Comparison of ENCODE assay signal across 1 cellular context in genomic region chr5:150778517-150779396, GRCh38.
A peak's percentile ranks its signal among the peaks of the same experiment; 100 is the strongest.
TF ChIP-seq lines count a peak whose summit lies in the region.

TSS of gene SMIM3 (plus strand) at chr5:150778757. CDS start at chr5:150795441, 16,684 bp downstream.

TF ChIP-seq in HepG2, 621 proteins besides CTCF, POLR2A, EP300 and RAD21 (continued from another document and continues in another):
- TF ChIP-seq ARID4A (CRISPR knock-in tag; IDR thresholded peaks at IDR 0.05; ENCODE audit: borderline replicate concordance), result peak; percentile 74; the same call in 1 of the 2 replicates
- peak; percentile 3; the same call in 1 of the 2 replicates for TF ChIP-seq HNF4A (CRISPR knock-in tag; IDR thresholded peaks at IDR 0.05)
- TF ChIP-seq DNMT1 (CRISPR knock-in tag; IDR thresholded peaks at IDR 0.05), result no peak
- TF ChIP-seq KMT2A (CRISPR knock-in tag; IDR thresholded peaks at IDR 0.05), result 0 out of 2 replicates have a peak, but pooled peaks have one; percentile 36
- TF ChIP-seq ZNF276 (CRISPR knock-in tag; IDR thresholded peaks at IDR 0.05; ENCODE audit: low read depth), result no peak
- TF ChIP-seq MTA1 (CRISPR knock-in tag; IDR thresholded peaks at IDR 0.05; ENCODE audit: borderline replicate concordance), result peak; percentile 28; the same call in 1 of the 2 replicates
- TF ChIP-seq PRDM15 (CRISPR knock-in tag; IDR thresholded peaks at IDR 0.05), result peak; percentile 32; the same call in 1 of the 2 replicates
- peak; percentile 92 for TF ChIP-seq ZNF800 (CRISPR knock-in tag; IDR thresholded peaks at IDR 0.05)
- no peak for TF ChIP-seq IKZF4 (CRISPR knock-in tag; IDR thresholded peaks at IDR 0.05; ENCODE audit: borderline replicate concordance, low read depth, not compliant biosample characterization)
- TF ChIP-seq ZNF784 (CRISPR knock-in tag; IDR thresholded peaks at IDR 0.05; ENCODE audit: borderline replicate concordance), result no peak; the same call in 1 of the 2 replicates
- TF ChIP-seq ZNF850 (CRISPR knock-in tag; conservative IDR thresholded peaks at IDR 0.05), result 0 out of 2 replicates have a peak, but pooled peaks have one; percentile 77
- TF ChIP-seq HDAC6 (IDR thresholded peaks at IDR 0.05; ENCODE audit: low read depth, low read length), result no peak
- no peak for TF ChIP-seq REXO4 (CRISPR knock-in tag; IDR thresholded peaks at IDR 0.05; ENCODE audit: borderline replicate concordance)
- TF ChIP-seq FOXO1 (CRISPR knock-in tag; IDR thresholded peaks at IDR 0.05), result peak; percentile 8; the same call in 1 of the 2 replicates
- TF ChIP-seq KDM2A (CRISPR knock-in tag; IDR thresholded peaks at IDR 0.05; ENCODE audit: borderline replicate concordance, low read depth), result peak; percentile 40; the same call in 1 of the 2 replicates
- TF ChIP-seq ATF7-NPFF (CRISPR knock-in tag; IDR thresholded peaks at IDR 0.05; ENCODE audit: low read depth), result peak; percentile 69; the same call in 1 of the 2 replicates
- peak; percentile 67 for TF ChIP-seq ZNF263 (CRISPR knock-in tag; IDR thresholded peaks at IDR 0.05)
- TF ChIP-seq WIZ (CRISPR knock-in tag; IDR thresholded peaks at IDR 0.05), result no peak
- no peak for TF ChIP-seq SOX5 (CRISPR knock-in tag; IDR thresholded peaks at IDR 0.05; ENCODE audit: borderline replicate concordance)
- 0 out of 2 replicates have a peak, but pooled peaks have one; percentile 22 for TF ChIP-seq ETV5 (CRISPR knock-in tag; IDR thresholded peaks at IDR 0.05; ENCODE audit: borderline replicate concordance)
- peak; percentile 47; the same call in 1 of the 2 replicates for TF ChIP-seq SP5 (CRISPR knock-in tag; IDR thresholded peaks at IDR 0.05; ENCODE audit: borderline replicate concordance, low read depth)
- no peak for TF ChIP-seq ZNF547 (CRISPR knock-in tag; IDR thresholded peaks at IDR 0.05)
- TF ChIP-seq ZNF414 (CRISPR knock-in tag; IDR thresholded peaks at IDR 0.05), result peak; percentile 55; the same call in 1 of the 2 replicates
- TF ChIP-seq ZNF598 (CRISPR knock-in tag; IDR thresholded peaks at IDR 0.05; ENCODE audit: borderline replicate concordance), result no peak
- peak; percentile 48; the same call in 1 of the 2 replicates for TF ChIP-seq ZNF772 (CRISPR knock-in tag; IDR thresholded peaks at IDR 0.05)
- TF ChIP-seq ATM (IDR thresholded peaks at IDR 0.05; ENCODE audit: borderline replicate concordance), result no peak
- TF ChIP-seq KAT7 (CRISPR knock-in tag; IDR thresholded peaks at IDR 0.05; ENCODE audit: borderline replicate concordance), result peak; percentile 79; the same call in 1 of the 2 replicates
- TF ChIP-seq HMGXB4 (CRISPR knock-in tag; IDR thresholded peaks at IDR 0.05; ENCODE audit: borderline replicate concordance in 1 of 2, low read depth in 1 of 2), result peak; percentile 58 to 94
- 0 out of 2 replicates have a peak, but pooled peaks have one; percentile 8 for TF ChIP-seq SKIL (CRISPR knock-in tag; IDR thresholded peaks at IDR 0.05; ENCODE audit: borderline replicate concordance)
- TF ChIP-seq ZNF264 (CRISPR knock-in tag; IDR thresholded peaks at IDR 0.05), result peak; percentile 60
- peak; percentile 64; the same call in 1 of the 2 replicates for TF ChIP-seq ZNF83 (CRISPR knock-in tag; IDR thresholded peaks at IDR 0.05; ENCODE audit: borderline replicate concordance)
- TF ChIP-seq PRPF4 (IDR thresholded peaks at IDR 0.05; ENCODE audit: low read depth, low read length, poor library complexity, severe bottlenecking), result no peak
- peak; percentile 65 for TF ChIP-seq MAX (IDR thresholded peaks at IDR 0.05)
- TF ChIP-seq NR2C2 (CRISPR knock-in tag; IDR thresholded peaks at IDR 0.05; ENCODE audit: borderline replicate concordance), result no peak
- no peak for TF ChIP-seq KDM6A (CRISPR knock-in tag; IDR thresholded peaks at IDR 0.05; ENCODE audit: low read depth)
- no peak for TF ChIP-seq BRF2 (CRISPR knock-in tag; IDR thresholded peaks at IDR 0.05)
